8 cellular contexts compared by ENCODE assay signal in the genomic region with DNA sequence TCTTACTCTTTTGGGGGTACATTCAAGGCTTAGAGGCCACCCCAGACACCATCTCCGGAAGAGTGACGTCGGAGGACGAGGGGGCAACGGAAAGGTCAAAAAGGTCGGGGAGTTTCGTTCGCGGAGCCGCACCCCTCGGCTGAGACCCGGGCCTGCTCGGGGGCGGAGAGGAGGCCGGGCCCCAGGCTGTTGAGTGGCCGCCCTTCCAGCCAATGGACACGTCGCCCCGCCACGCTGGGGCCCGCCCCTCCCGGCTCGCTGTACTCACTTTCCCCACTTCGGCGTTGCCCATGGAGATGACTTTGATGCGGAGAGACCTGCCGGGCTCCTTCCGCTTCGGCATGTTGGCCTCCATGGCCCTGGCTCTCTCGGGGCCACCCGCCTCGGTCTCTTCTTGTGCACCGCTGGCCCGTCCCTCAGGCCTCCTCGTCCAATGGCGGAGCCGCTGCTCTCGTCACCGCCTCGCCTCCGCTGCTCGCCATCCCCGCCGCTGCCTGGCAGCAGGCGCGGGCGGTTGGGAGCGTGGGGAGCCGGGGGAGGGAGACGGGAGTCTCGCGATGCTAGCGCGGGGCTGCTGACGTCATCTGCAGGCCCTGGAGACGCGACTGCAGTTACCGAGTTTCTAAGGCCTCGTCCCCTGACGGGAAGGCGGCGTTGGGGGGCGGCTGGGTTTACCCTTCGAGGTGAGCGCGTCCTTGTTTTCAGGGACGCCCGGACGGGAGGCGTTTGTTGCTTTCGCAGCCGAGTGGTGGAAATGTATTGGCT. TPM values are rescaled to one million over a fixed set of nuclear protein-coding genes. Genes with fewer than 3 reads are reported as not detected.
DNase-seq lines count a peak whose midpoint lies in the region; ATAC-seq, FAIRE-seq and TF ChIP-seq lines count a peak whose summit lies in the region.

TSS of gene DNAJC27 (minus strand) at position 406 of the 765 bp plus-strand sequence. CDS start at position 355, 51 bp downstream.

- H3K9me3 ChIP-seq in HepG2 (ENCODE audit: low read length), result no peaks in the 10 kb centered on the region

- CTCF ChIA-PET in HepG2 (lab: Yijun Ruan, JAX; ENCODE audit: low intra/inter-chr PET ratio, low total read pairs), result interaction anchor here (1.9 kb wide), 1 partner anchor 158 kb away, joined by 4 read pairs; no protein-coding TSS in a partner anchor

- H4K20me1 ChIP-seq in HepG2 (ENCODE audit: insufficient read depth, low read length), result no peaks in the 10 kb centered on the region

- intact Hi-C loops in HepG2 (cut with micrococcal nuclease; ENCODE audit: unreplicated experiment), result no loop called here

- peaks cover 16% of the 10 kb centered on the region for H3K79me2 ChIP-seq in HepG2 (ENCODE audit: insufficient read depth, low read length)

- peak; percentile 20; the same call in 1 of the 2 replicates for TF ChIP-seq CTCF in HepG2 (CRISPR knock-in tag; IDR thresholded peaks at IDR 0.05)

- no peaks in the 10 kb centered on the region; a peak in 1 of 5 replicates for H3K27me3 ChIP-seq in HepG2 (ENCODE audit: control insufficient read depth in 1 of 2, insufficient read depth in 2 of 2, low read length in 2 of 2)

- peak; percentile 99 for DNase-seq in CD1c-positive myeloid dendritic cell (ENCODE audit: extremely low spot score)
- DNase-seq in NCI-H748 treated with DMSO at 0.1 percent for 48 hours (lab: John Stamatoyannopoulos, UW), result peak; percentile 94
- peak; percentile 97 for DNase-seq in activated CD4-positive, alpha-beta T cell treated with anti-CD3 and anti-CD28 coated beads, Interleukin-2, amount 50 U/mL, for 4 hours
- DNase-seq in dermis blood vessel endothelial cell, result peak; percentile 99
- peak; percentile 95 for DNase-seq in HepG2 (ENCODE audit: low spot score)
- DNase-seq in stimulated activated CD4-positive, alpha-beta T cell treated with anti-CD3 and anti-CD28 coated beads, Interleukin-2, amount 100 ng/mL, for 48 hours, result peak; percentile 95 to 97

- 0 out of 4 replicates have a peak, but pooled peaks of 1 of the 2 experiments have one; percentile 9 for TF ChIP-seq EP300 in HepG2 (IDR thresholded peaks at IDR 0.05; ENCODE audit: low read depth in 2 of 2, low read length in 2 of 2)
- TF ChIP-seq EP300 in HepG2 (CRISPR knock-in tag; IDR thresholded peaks at IDR 0.05; ENCODE audit: borderline replicate concordance), result peak; percentile 75

- ATAC-seq in GM19397 (IDR thresholded peaks at IDR 0.05; ENCODE audit: unreplicated experiment) (peak; percentile 94), HG03565 (IDR thresholded peaks at IDR 0.05; ENCODE audit: unreplicated experiment) (peak; percentile 88), HepG2 (peak; percentile 97)

- H3K27ac ChIP-seq in HepG2 (ENCODE audit: extremely low read length, insufficient read depth, low read length), result peak within 1 kb of the TSS; percentile 95

- in situ Hi-C loops in HepG2 (cut with HindIII; ENCODE audit: extremely low pct_ligation_motif_present, low pct_unique_long_range_greater_than_20kb), result no loop called here

- peak; percentile 95 for TF ChIP-seq POLR2A in HepG2 (IDR thresholded peaks at IDR 0.05; ENCODE audit: insufficient read depth in 1 of 2, low read depth in 2 of 2, low read length in 2 of 2)

- POLR2A ChIA-PET in HepG2 (lab: Yijun Ruan, JAX), result interaction anchor here (0.9 to 1.1 kb wide), 2 partner anchors 70 to 280 kb away, joined by 4 to 6 read pairs; partner anchors contain the start of gene EFR3B

- 0% methylated on average over 14 of the region's 72 CpGs for WGBS in HepG2 (ENCODE audit: low lambda C conversion rate)

- TF ChIP-seq RAD21 in HepG2 (CRISPR knock-in tag; IDR thresholded peaks at IDR 0.05), result peak; percentile 13; the same call in 1 of the 2 replicates

- FAIRE-seq in HepG2 (lab: Jason Lieb, UNC), result peak; percentile 73

- H3K9ac ChIP-seq in HepG2 (ENCODE audit: insufficient read depth, low read depth, low read length), result peak within 1 kb of the TSS; percentile 99

- no TSS peak for BruUV-seq in HepG2 (replicated peaks; lab: Mats Ljungman, UMichigan)

- peak within 1 kb of the TSS; percentile 96 for H3K4me2 ChIP-seq in HepG2 (ENCODE audit: low read depth, low read length)

- peaks cover 23% of the 10 kb centered on the region for H3K4me1 ChIP-seq in HepG2 (ENCODE audit: insufficient read depth, low read length)

- H3K36me3 ChIP-seq in HepG2 (replicated peaks in 1 of 2; ENCODE audit: control insufficient read depth in 1 of 2, insufficient read depth in 2 of 2, low read length in 2 of 2), result peaks cover 0 to 3% of the 10 kb centered on the region in 2 experiments; a peak in 1 of 5 replicates

- H3K4me3 ChIP-seq in HepG2 (replicated peaks in 1 of 3; ENCODE audit: insufficient read depth in 1 of 3, low read depth in 2 of 3, low read length in 3 of 3), result peak within 1 kb of the TSS; percentile 80 to 90 (median 88)

- peak within 1 kb of the TSS; percentile 49 for H2AFZ ChIP-seq in HepG2 (ENCODE audit: low read length)

TF ChIP-seq in HepG2, 621 proteins besides CTCF, POLR2A, EP300 and RAD21 (continues in another document):
- TF ChIP-seq ZNF7 (CRISPR knock-in tag; IDR thresholded peaks at IDR 0.05) (peak; percentile 4; the same call in 1 of the 2 replicates), ZNF337 (CRISPR knock-in tag; IDR thresholded peaks at IDR 0.05; ENCODE audit: borderline replicate concordance, low read depth) (peak; percentile 55; the same call in 1 of the 2 replicates), CCDC6 (CRISPR knock-in tag; IDR thresholded peaks at IDR 0.05) (peak; percentile 84), FOXM1 (CRISPR knock-in tag; IDR thresholded peaks at IDR 0.05) (no peak), TP53 (CRISPR knock-in tag; conservative IDR thresholded peaks at IDR 0.05) (no peak)
- TF ChIP-seq, protein P1, sequence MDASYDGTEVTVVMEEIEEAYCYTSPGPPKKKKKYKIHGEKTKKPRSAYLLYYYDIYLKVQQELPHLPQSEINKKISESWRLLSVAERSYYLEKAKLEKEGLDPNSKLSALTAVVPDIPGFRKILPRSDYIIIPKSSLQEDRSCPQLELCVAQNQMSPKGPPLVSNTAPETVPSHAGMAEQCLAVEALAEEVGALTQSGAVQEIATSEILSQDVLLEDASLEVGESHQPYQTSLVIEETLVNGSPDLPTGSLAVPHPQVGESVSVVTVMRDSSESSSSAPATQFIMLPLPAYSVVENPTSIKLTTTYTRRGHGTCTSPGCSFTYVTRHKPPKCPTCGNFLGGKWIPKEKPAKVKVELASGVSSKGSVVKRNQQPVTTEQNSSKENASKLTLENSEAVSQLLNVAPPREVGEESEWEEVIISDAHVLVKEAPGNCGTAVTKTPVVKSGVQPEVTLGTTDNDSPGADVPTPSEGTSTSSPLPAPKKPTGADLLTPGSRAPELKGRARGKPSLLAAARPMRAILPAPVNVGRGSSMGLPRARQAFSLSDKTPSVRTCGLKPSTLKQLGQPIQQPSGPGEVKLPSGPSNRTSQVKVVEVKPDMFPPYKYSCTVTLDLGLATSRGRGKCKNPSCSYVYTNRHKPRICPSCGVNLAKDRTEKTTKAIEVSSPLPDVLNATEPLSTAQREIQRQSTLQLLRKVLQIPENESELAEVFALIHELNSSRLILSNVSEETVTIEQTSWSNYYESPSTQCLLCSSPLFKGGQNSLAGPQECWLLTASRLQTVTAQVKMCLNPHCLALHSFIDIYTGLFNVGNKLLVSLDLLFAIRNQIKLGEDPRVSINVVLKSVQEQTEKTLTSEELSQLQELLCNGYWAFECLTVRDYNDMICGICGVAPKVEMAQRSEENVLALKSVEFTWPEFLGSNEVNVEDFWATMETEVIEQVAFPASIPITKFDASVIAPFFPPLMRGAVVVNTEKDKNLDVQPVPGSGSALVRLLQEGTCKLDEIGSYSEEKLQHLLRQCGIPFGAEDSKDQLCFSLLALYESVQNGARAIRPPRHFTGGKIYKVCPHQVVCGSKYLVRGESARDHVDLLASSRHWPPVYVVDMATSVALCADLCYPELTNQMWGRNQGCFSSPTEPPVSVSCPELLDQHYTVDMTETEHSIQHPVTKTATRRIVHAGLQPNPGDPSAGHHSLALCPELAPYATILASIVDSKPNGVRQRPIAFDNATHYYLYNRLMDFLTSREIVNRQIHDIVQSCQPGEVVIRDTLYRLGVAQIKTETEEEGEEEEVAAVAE (CRISPR knock-in tag; IDR thresholded peaks at IDR 0.05; ENCODE audit: borderline replicate concordance), result 0 out of 2 replicates have a peak, but pooled peaks have one; percentile 29

RNA-seq across cellular contexts. Expression of gene DNAJC27, which starts in this region (rescaled TPM):
- 4.3 and 5.3 TPM in 2 replicates for total RNA-seq in dermis blood vessel endothelial cell
- total RNA-seq in HepG2 (2016; rRNA removed; fragmentation: Illumina TruSeq; extraction: Trizol), result 2.3 and 3.1 TPM in 2 replicates
- total RNA-seq in HepG2 (2016; cell fraction: cytosol; rRNA removed; fragmentation: Illumina TruSeq; extraction: Trizol; ENCODE audit: low read depth), result 0.79 and 1.5 TPM in 2 replicates
- total RNA-seq in HepG2 (2016; cell fraction: insoluble cytoplasmic fraction; rRNA removed; fragmentation: Illumina TruSeq; extraction: Trizol), result 2.2 and 3.0 TPM in 2 replicates
- total RNA-seq in HepG2 (2016; cell fraction: membrane; rRNA removed; fragmentation: Illumina TruSeq; extraction: Trizol), result 1.4 and 1.5 TPM in 2 replicates
- total RNA-seq in HepG2 (2016; cell fraction: nucleus; rRNA removed; fragmentation: Illumina TruSeq; extraction: Trizol), result 7.0 and 8.0 TPM in 2 replicates
- 3.7 TPM in 2 replicates for polyA plus RNA-seq in HepG2 (2011; rRNA removed)
- polyA plus RNA-seq in HepG2 (2011; cell fraction: cytosol; rRNA removed), result 1.2 and 1.8 TPM in 2 replicates
- polyA plus RNA-seq in HepG2 (2011; cell fraction: nucleus; rRNA removed), result 6.6 and 7.5 TPM in 2 replicates
- polyA plus RNA-seq in HepG2 (2012), result 3.3 and 3.4 TPM in 2 replicates
- 0.52 and 1.00 TPM in 2 replicates for polyA plus RNA-seq in HepG2 (2016; cell fraction: cytosol; fragmentation: Illumina TruSeq; extraction: Trizol; ENCODE audit: low read depth)
- 1.5 and 1.7 TPM in 2 replicates for polyA plus RNA-seq in HepG2 (2016; cell fraction: insoluble cytoplasmic fraction; fragmentation: Illumina TruSeq; extraction: Trizol; ENCODE audit: low read depth)
- 1.0 TPM in 2 replicates for polyA plus RNA-seq in HepG2 (2016; cell fraction: membrane; fragmentation: Illumina TruSeq; extraction: Trizol; ENCODE audit: low read depth)
- 5.5 and 6.3 TPM in 2 replicates for polyA plus RNA-seq in HepG2 (2016; cell fraction: nucleus; fragmentation: Illumina TruSeq; extraction: Trizol; ENCODE audit: insufficient read depth, low read depth)
- 2.1 and 3.3 TPM in 2 replicates for polyA minus RNA-seq in HepG2 (2011; rRNA and poly(A)+ RNA removed; ENCODE audit: low replicate concordance)
- 1.2 and 1.5 TPM in 2 replicates for polyA minus RNA-seq in HepG2 (2011; cell fraction: cytosol; rRNA and poly(A)+ RNA removed)
- polyA minus RNA-seq in HepG2 (2011; cell fraction: nucleus; rRNA and poly(A)+ RNA removed), result 18.9 and 22.9 TPM in 2 replicates

Comparison
In these comparisons a context has a peak if more than half of its experiments do, and no peak if none do; other contexts are left out.
1. Peak in every context shown above with its lines: DNase-seq, ATAC-seq, H3K4me3 ChIP-seq and H3K27ac ChIP-seq.